ENCODE assay signal across 1 cellular context in genomic region chr6:108807928-108808327, GRCh38.
A peak's percentile ranks its signal among the peaks of the same experiment; 100 is the strongest.
TF ChIP-seq lines count a peak whose summit lies in the region.

No MANE protein-coding gene starts in this region.

TF ChIP-seq in K562, 482 proteins besides CTCF, POLR2A, EP300 and RAD21 (continued from another document):
- TF ChIP-seq RREB1 (CRISPR knock-in tag; IDR thresholded peaks at IDR 0.05) = no peak
- TF ChIP-seq NR2F6 (CRISPR knock-in tag; IDR thresholded peaks at IDR 0.05) = no peak
- TF ChIP-seq HIVEP1 (CRISPR knock-in tag; IDR thresholded peaks at IDR 0.05) = no peak
- peak; percentile 80 for TF ChIP-seq MAFK (IDR thresholded peaks at IDR 0.05; ENCODE audit: low read length)
- no peak for TF ChIP-seq MLLT1 (IDR thresholded peaks at IDR 0.05)
- no peak for TF ChIP-seq TRIM28 (IDR thresholded peaks at IDR 0.05)
- TF ChIP-seq KDM1A (IDR thresholded peaks at IDR 0.05) = peak in 1 of 2 experiments; percentile 52; a peak in 1 of 4 replicates
- TF ChIP-seq TSHZ1 (CRISPR knock-in tag; IDR thresholded peaks at IDR 0.05) = no peak
- TF ChIP-seq FOS (IDR thresholded peaks at IDR 0.05; ENCODE audit: extremely low read depth, insufficient read length) = no peak
- no peak for TF ChIP-seq ZBTB43 (CRISPR knock-in tag; IDR thresholded peaks at IDR 0.05)
- TF ChIP-seq SMAD3 (CRISPR knock-in tag; conservative IDR thresholded peaks at IDR 0.05) = no peak
- no peak for TF ChIP-seq ZNF76 (CRISPR knock-in tag; IDR thresholded peaks at IDR 0.05; ENCODE audit: borderline replicate concordance)
- no peak for TF ChIP-seq LEF1 (IDR thresholded peaks at IDR 0.05)
- no peak for TF ChIP-seq PURB (CRISPR knock-in tag; IDR thresholded peaks at IDR 0.05; ENCODE audit: low read depth)
- TF ChIP-seq ELK1 (CRISPR knock-in tag; IDR thresholded peaks at IDR 0.05) = no peak
- TF ChIP-seq BRCA1 (IDR thresholded peaks at IDR 0.05) = no peak
- TF ChIP-seq BRCA1 (CRISPR knock-in tag; IDR thresholded peaks at IDR 0.05) = no peak
- peak; percentile 87 for TF ChIP-seq MAFG (tag; conservative IDR thresholded peaks at IDR 0.05)
- TF ChIP-seq ZBTB8A (IDR thresholded peaks at IDR 0.05; ENCODE audit: partially characterized antibody) = no peak
- no peak for TF ChIP-seq CBFB (CRISPR knock-in tag; IDR thresholded peaks at IDR 0.05)
- no peak for TF ChIP-seq TCF7L2 (IDR thresholded peaks at IDR 0.05; ENCODE audit: low read depth, low read length)
- TF ChIP-seq RCOR1 (IDR thresholded peaks at IDR 0.05; ENCODE audit: borderline replicate concordance in 1 of 2, low read depth in 2 of 2, low read length in 2 of 2) = 0 out of 4 replicates have a peak, but pooled peaks of 1 of the 2 experiments have one; percentile 22
- no peak for TF ChIP-seq GATAD2B (IDR thresholded peaks at IDR 0.05; ENCODE audit: borderline replicate concordance)
- no peak for TF ChIP-seq TCF3 (CRISPR knock-in tag; IDR thresholded peaks at IDR 0.05)
- no peak for TF ChIP-seq BMI1 (IDR thresholded peaks at IDR 0.05; ENCODE audit: low read length)
- TF ChIP-seq ARID3B (CRISPR knock-in tag; IDR thresholded peaks at IDR 0.05; ENCODE audit: borderline replicate concordance) = no peak
- TF ChIP-seq CREM (IDR thresholded peaks at IDR 0.05; ENCODE audit: low read depth) = no peak
- TF ChIP-seq ZNF174 (CRISPR knock-in tag; IDR thresholded peaks at IDR 0.05) = no peak
- no peak for TF ChIP-seq ZNF41 (CRISPR knock-in tag; conservative IDR thresholded peaks at IDR 0.05)
- TF ChIP-seq C11orf30 (IDR thresholded peaks at IDR 0.05; ENCODE audit: low read depth) = peak; percentile 85
- TF ChIP-seq PBX2 (CRISPR knock-in tag; IDR thresholded peaks at IDR 0.05; ENCODE audit: low read depth) = no peak
- peak; percentile 64; the same call in 1 of the 2 replicates for TF ChIP-seq PBX2 (tag; conservative IDR thresholded peaks at IDR 0.05; ENCODE audit: low read depth)
- no peak for TF ChIP-seq SRSF9 (IDR thresholded peaks at IDR 0.05; ENCODE audit: borderline replicate concordance, low read depth, low read length)
- TF ChIP-seq ZNF316 (IDR thresholded peaks at IDR 0.05) = peak; percentile 88
- no peak for TF ChIP-seq ZNF274 (IDR thresholded peaks at IDR 0.05; ENCODE audit: borderline replicate concordance, low read depth, low read length)
- no peak for TF ChIP-seq ZNF511 (CRISPR knock-in tag; IDR thresholded peaks at IDR 0.05)
- TF ChIP-seq SMARCB1 (IDR thresholded peaks at IDR 0.05; ENCODE audit: insufficient read length, low read depth) = no peak
- no peak for TF ChIP-seq ZNF24 (IDR thresholded peaks at IDR 0.05)
- TF ChIP-seq NCOA6 (IDR thresholded peaks at IDR 0.05) = no peak
- TF ChIP-seq MYC (IDR thresholded peaks at IDR 0.05; ENCODE audit: low read depth, low read length) = no peak
- no peak for TF ChIP-seq MYC (CRISPR knock-in tag; IDR thresholded peaks at IDR 0.05; ENCODE audit: borderline replicate concordance, low read depth)
- no peak for TF ChIP-seq FUS (optimal IDR thresholded peaks at IDR 0.05; ENCODE audit: low read depth, low read length)
- no peak for TF ChIP-seq HDAC2 (IDR thresholded peaks at IDR 0.05)
- TF ChIP-seq CBFA2T2 (conservative IDR thresholded peaks at IDR 0.05) = no peak
- TF ChIP-seq ZNF707 (CRISPR knock-in tag; conservative IDR thresholded peaks at IDR 0.05) = no peak
